Comparison of ENCODE assay signal across 8 cellular contexts in genomic region chr17:45430738-45431530, GRCh38. TPM values are rescaled to one million over a fixed set of nuclear protein-coding genes. Genes with fewer than 3 reads are reported as not detected.
A peak's percentile ranks its signal among the peaks of the same experiment; 100 is the strongest.
DNase-seq lines count a peak whose midpoint lies in the region; ATAC-seq and TF ChIP-seq lines count a peak whose summit lies in the region.

No MANE protein-coding gene starts in this region.

- WGBS in ovary, 3 donors = 4 to 7% (median 6%) methylated on average over 35 to 47 of the region's 47 CpGs

- H3K9me3 ChIP-seq in HCT116 (ENCODE audit: control insufficient read depth in 1 of 2, insufficient read depth in 1 of 2, low read depth in 1 of 2, low read length in 2 of 2) = no peaks in the 10 kb centered on the region
- H3K9me3 ChIP-seq in fibroblast of lung (ENCODE audit: control insufficient read depth, insufficient read depth, low read depth, low read length) = no peaks in the 10 kb centered on the region
- no peaks in the 10 kb centered on the region for H3K9me3 ChIP-seq in ovary

- peak overlapping the region; percentile 45 for H3K27ac Mint-ChIP-seq in T-helper 2 cell treated with Interferon-gamma antibody and Interleukin-4, amounts not matched to agents 5 μg/mL and 100 μg/mL, for 36 hours

- H3K4me1 Mint-ChIP-seq in T-helper 2 cell treated with Interferon-gamma antibody and Interleukin-4, amounts not matched to agents 5 μg/mL and 100 μg/mL, for 36 hours (ENCODE audit: low read depth) = peaks cover 21% of the 10 kb centered on the region

- POLR2A ChIA-PET in HCT116 (lab: Charles Lee) = no interaction called here

- H3K9ac ChIP-seq in HCT116 (ENCODE audit: low read length) (peak overlapping the region; percentile 71), fibroblast of lung (ENCODE audit: insufficient read depth, low read length) (no peak overlapping the region)

- H3K36me3 Mint-ChIP-seq in T-helper 2 cell treated with Interferon-gamma antibody and Interleukin-4, amounts not matched to agents 5 μg/mL and 100 μg/mL, for 36 hours (ENCODE audit: low read depth) = peaks cover 2% of the 10 kb centered on the region

- no peaks in the 10 kb centered on the region for H3K9me3 Mint-ChIP-seq in T-helper 2 cell treated with Interferon-gamma antibody and Interleukin-4, amounts not matched to agents 5 μg/mL and 100 μg/mL, for 36 hours

- TF ChIP-seq EP300 in ovary (IDR thresholded peaks at IDR 0.05) = no peak

- H3K27me3 ChIP-seq in GM06990 (replicated peaks; ENCODE audit: control insufficient read depth, insufficient read depth, low read length) = no peaks in the 10 kb centered on the region
- H3K27me3 ChIP-seq in HCT116 (ENCODE audit: insufficient read depth, low read length) = no peaks in the 10 kb centered on the region
- H3K27me3 ChIP-seq in fibroblast of lung (ENCODE audit: control insufficient read depth, insufficient read depth, low read length) = peaks cover 25% of the 10 kb centered on the region
- H3K27me3 ChIP-seq in ovary = no peaks in the 10 kb centered on the region

- H4K20me1 ChIP-seq in HCT116 (ENCODE audit: insufficient read depth) (no peaks in the 10 kb centered on the region), fibroblast of lung (ENCODE audit: control insufficient read depth, extremely low read depth, insufficient read depth, low read length) (no peaks in the 10 kb centered on the region)

- no peak for TF ChIP-seq RAD21 in HCT116 (IDR thresholded peaks at IDR 0.05; ENCODE audit: low read depth)

- BruUV-seq in HCT116 (replicated peaks; lab: Mats Ljungman, UMichigan) = TSS peak; percentile 34

- H3K4me3 Mint-ChIP-seq in T-helper 2 cell treated with Interferon-gamma antibody and Interleukin-4, amounts not matched to agents 5 μg/mL and 100 μg/mL, for 36 hours = peak overlapping the region; percentile 85

- H2AFZ ChIP-seq in HCT116 (ENCODE audit: low read depth, low read length, poor library complexity, severe bottlenecking) (no peak overlapping the region), fibroblast of lung (ENCODE audit: low read length) (no peak overlapping the region)

- H3K4me1 ChIP-seq in HCT116 (ENCODE audit: control insufficient read depth in 1 of 2, insufficient read depth in 2 of 2, low read length in 2 of 2) (peaks cover 13 to 41% of the 10 kb centered on the region in 2 experiments), fibroblast of lung (ENCODE audit: control insufficient read depth, extremely low read depth, insufficient read depth, low read length) (peaks cover 9% of the 10 kb centered on the region), ovary (ENCODE audit: insufficient read depth) (peaks cover 4% of the 10 kb centered on the region)

- RAD21 ChIA-PET in HCT116 (lab: Charles Lee; ENCODE audit: low non-redundant PET in 1 of 2, low total read pairs in 2 of 2, uncharacterized antibody in 2 of 2, unreplicated experiment in 2 of 2) = no interaction called here

- no peaks in the 10 kb centered on the region for H3K9me2 ChIP-seq in HCT116 (ENCODE audit: insufficient read depth)

- H3K27ac ChIP-seq in HCT116 (ENCODE audit: low read depth, low read length) = peak overlapping the region; percentile 51; the same call in 1 of the 2 replicates
- H3K27ac ChIP-seq in fibroblast of lung (ENCODE audit: insufficient read depth, low read length) = no peak overlapping the region
- H3K27ac ChIP-seq in ovary = no peak overlapping the region

- H3K79me2 ChIP-seq in HCT116 (ENCODE audit: insufficient read depth, low read length) (no peaks in the 10 kb centered on the region), fibroblast of lung (ENCODE audit: control insufficient read depth, insufficient read depth, low read length) (no peaks in the 10 kb centered on the region)

- H3K36me3 ChIP-seq in GM06990 (ENCODE audit: control insufficient read depth, insufficient read depth, low read length) (peaks cover 1% of the 10 kb centered on the region; the same call in 1 of the 2 replicates), HCT116 (ENCODE audit: control insufficient read depth in 1 of 2, insufficient read depth in 2 of 2, low read length in 2 of 2) (no peaks in the 10 kb centered on the region), fibroblast of lung (ENCODE audit: control insufficient read depth, insufficient read depth, low read length) (no peaks in the 10 kb centered on the region), ovary (no peaks in the 10 kb centered on the region)

- peak overlapping the region; percentile 71 for H3K4me3 ChIP-seq in GM06990 (replicated peaks; ENCODE audit: low read depth, low read length)
- H3K4me3 ChIP-seq in HCT116 (replicated peaks in 1 of 2; ENCODE audit: low read depth in 1 of 2, low read length in 2 of 2) = peak overlapping the region; percentile 72 to 79
- H3K4me3 ChIP-seq in fibroblast of lung (replicated peaks in 1 of 4; ENCODE audit: control extremely low read depth in 1 of 4, insufficient read depth in 1 of 4, low read depth in 3 of 4, low read length in 4 of 4) = peak overlapping the region in 2 of 4 experiments; percentile 25 to 45
- peak overlapping the region; percentile 34 for H3K4me3 ChIP-seq in ovary

- intact Hi-C loops in HCT116 (cut with micrococcal nuclease) = no loop called here
- intact Hi-C loops in ovary (cut with DNase I) = no loop called here

- no peak for TF ChIP-seq POLR2A in HCT116 (IDR thresholded peaks at IDR 0.05; ENCODE audit: borderline replicate concordance, extremely low read depth, insufficient read depth, insufficient read length)
- no peak for TF ChIP-seq POLR2A in ovary (IDR thresholded peaks at IDR 0.05)

- DNase-seq in GM06990 (ENCODE audit: extremely low read depth, insufficient read length) (peak; percentile 71), HCT116 (ENCODE audit: low read depth, low spot score) (no peak), fibroblast of lung (ENCODE audit: low read depth in 2 of 2) (no peak), ovary (no peak), NCI-H2081 (lab: John Stamatoyannopoulos, UW) (no peak), NCI-H1092 (lab: John Stamatoyannopoulos, UW) (no peak), NCI-H446 (lab: John Stamatoyannopoulos, UW) (no peak)
- DNase-seq in T-helper 2 cell treated with Interferon-gamma antibody and Interleukin-4, amounts not matched to agents 5 μg/mL and 100 μg/mL, for 36 hours (ENCODE audit: low spot score) = no peak

- peak; percentile 9 for ATAC-seq in HCT116

- H3K4me2 ChIP-seq in HCT116 (ENCODE audit: low read length) (peak overlapping the region; percentile 100), fibroblast of lung (ENCODE audit: extremely low read depth, insufficient read depth, low read length) (peak overlapping the region; percentile 52)

- TF ChIP-seq CTCF in GM06990 (IDR thresholded peaks at IDR 0.05; ENCODE audit: insufficient read depth, low read length, poor library complexity, severe bottlenecking) = no peak
- TF ChIP-seq CTCF in HCT116 (IDR thresholded peaks at IDR 0.05 in 2 of 3, conservative IDR thresholded peaks at IDR 0.05 in 1 of 3; ENCODE audit: borderline replicate concordance in 1 of 3, insufficient read depth in 1 of 3, low read depth in 2 of 3, low read length in 2 of 3) = no peak
- TF ChIP-seq CTCF in fibroblast of lung (conservative IDR thresholded peaks at IDR 0.05 in 1 of 2, IDR thresholded peaks at IDR 0.05 in 1 of 2; ENCODE audit: low read depth in 1 of 2, low read length in 2 of 2) = no peak
- no peak for TF ChIP-seq CTCF in ovary (IDR thresholded peaks at IDR 0.05)

- H3K27me3 Mint-ChIP-seq in T-helper 2 cell treated with Interferon-gamma antibody and Interleukin-4, amounts not matched to agents 5 μg/mL and 100 μg/mL, for 36 hours (ENCODE audit: low read depth) = no peaks in the 10 kb centered on the region

- CTCF ChIA-PET in HCT116 (lab: Charles Lee) = no interaction called here

TF ChIP-seq in HCT116, 20 proteins besides CTCF, POLR2A, EP300 and RAD21 (continues in another document):
- TF ChIP-seq, protein P1, sequence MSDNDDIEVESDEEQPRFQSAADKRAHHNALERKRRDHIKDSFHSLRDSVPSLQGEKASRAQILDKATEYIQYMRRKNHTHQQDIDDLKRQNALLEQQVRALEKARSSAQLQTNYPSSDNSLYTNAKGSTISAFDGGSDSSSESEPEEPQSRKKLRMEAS (IDR thresholded peaks at IDR 0.05) = no peak
- TF ChIP-seq ATF3 (IDR thresholded peaks at IDR 0.05) (no peak), CBX3 (IDR thresholded peaks at IDR 0.05; ENCODE audit: low read depth) (no peak)

RNA-seq across cellular contexts. Expression of gene ARHGAP27, which starts 1.7 kb away (rescaled TPM):
- 46.7 TPM for total RNA-seq in HCT116 (2021; ENCODE audit: unreplicated experiment)
- 32.4 and 34.4 TPM in 2 replicates for polyA plus RNA-seq in HCT116 (2012)
- total RNA-seq in fibroblast of lung = 1.5 and 3.3 TPM in 2 replicates
- polyA plus RNA-seq in fibroblast of lung = 0.57 and 0.95 TPM in 2 replicates
- polyA plus RNA-seq in fibroblast of lung (2012) = 0.57 and 1.3 TPM in 2 replicates
- polyA minus RNA-seq in fibroblast of lung (ENCODE audit: low replicate concordance) = 0.35 and 0.93 TPM in 2 replicates
- total RNA-seq in ovary = 10 to 100 TPM in 3 of 7 donors, 1 to 10 TPM in 4; 3.7 to 41.7 (median 8.7) TPM
- polyA plus RNA-seq in ovary = 10 to 100 TPM in 1 of 2 donors, 1 to 10 TPM in 1; 3.8 to 10.1 TPM

RNA-seq across cellular contexts. Expression of gene PLEKHM1, which starts 59.6 kb away (rescaled TPM):
- total RNA-seq in HCT116 (2021; ENCODE audit: unreplicated experiment) (32.8 TPM), fibroblast of lung (20.5 and 27.9 TPM in 2 replicates), ovary (10 to 100 TPM; 14.7 to 38.4 (median 36.7) TPM)
- polyA plus RNA-seq in HCT116 (2012) = 14.3 and 14.6 TPM in 2 replicates
- polyA plus RNA-seq in fibroblast of lung (15.8 and 21.6 TPM in 2 replicates), ovary (10 to 100 TPM; 13.0 to 13.7 TPM)
- polyA plus RNA-seq in fibroblast of lung (2012) = 20.3 and 25.9 TPM in 2 replicates
- polyA minus RNA-seq in fibroblast of lung (ENCODE audit: low replicate concordance) = 96.2 and 129 TPM in 2 replicates
